ENCODE assay signal across 8 cellular contexts in the genomic region with DNA sequence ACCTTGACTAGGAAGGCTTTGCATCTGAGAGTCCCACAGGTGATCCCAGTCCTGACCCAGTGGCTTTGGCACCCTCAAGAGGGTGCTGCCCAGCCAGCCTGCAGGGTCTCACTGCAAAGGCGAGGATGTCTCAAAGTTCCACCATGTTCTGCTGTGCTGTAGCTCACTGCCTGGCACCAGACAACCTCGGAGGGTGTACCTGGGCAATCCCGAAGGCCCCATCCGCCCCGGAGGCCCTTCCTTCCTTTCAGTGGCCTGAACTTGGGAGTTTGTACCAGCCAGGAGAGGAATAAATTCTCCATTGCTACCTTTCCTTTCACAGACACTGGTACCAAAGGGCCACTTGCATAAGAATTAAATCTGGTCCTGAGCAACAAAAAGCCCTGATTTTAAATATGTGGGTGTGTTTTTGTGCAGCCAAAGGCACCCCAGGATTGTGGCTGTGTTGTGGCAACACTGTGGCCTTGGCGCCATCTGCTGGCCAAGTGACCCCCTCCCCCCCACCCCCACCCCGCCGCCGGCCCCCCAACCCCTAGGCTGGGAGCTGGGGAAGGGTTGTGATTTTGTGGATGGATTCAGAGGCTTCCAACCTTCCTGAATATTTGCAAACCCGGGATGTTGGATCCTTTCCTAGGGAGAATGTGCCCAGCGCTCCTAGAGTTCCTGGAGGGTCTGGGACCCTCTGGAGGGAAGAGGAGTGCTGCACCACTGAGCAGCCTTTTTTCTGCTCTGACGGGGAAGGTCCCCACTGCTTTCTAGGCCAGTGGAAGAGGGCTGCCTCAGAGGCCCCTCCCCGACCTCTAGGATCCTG. TPM values are rescaled to one million over a fixed set of nuclear protein-coding genes. Genes with fewer than 3 reads are reported as not detected.
DNase-seq lines count a peak whose midpoint lies in the region; ATAC-seq and TF ChIP-seq lines count a peak whose summit lies in the region.

No MANE protein-coding gene starts in this region.

- intact Hi-C loops in Right ventricle myocardium inferior (cut with DNase I), result loop anchor here (10.0 kb wide), 1 partner anchor 86 kb away; a partner anchor contains a TSS
- intact Hi-C loops in left cardiac atrium (cut with DNase I), result no loop called here
- intact Hi-C loops in aorta (cut with DNase I), result no loop called here

- H3K27ac Mint-ChIP-seq in activated CD4-positive, alpha-beta memory T cell treated with anti-CD3 and anti-CD28 coated beads, Interleukin-2, amount 10 ng/mL, durations not matched to agents 7 days and 5 days, result no peak overlapping the region
- H3K27ac Mint-ChIP-seq in stimulated activated naive CD8-positive, alpha-beta T cell treated with anti-CD3 and anti-CD28 coated beads, Interleukin-15, amount 100 ng/mL, for 72 hours, result no peak overlapping the region

- POLR2A ChIA-PET in activated CD4-positive, alpha-beta memory T cell treated with anti-CD3 and anti-CD28 coated beads, Interleukin-2, amount 10 ng/mL, durations not matched to agents 7 days and 5 days (lab: Charles Lee), result interaction anchor here (0.8 to 1.7 kb wide), 2 partner anchors 9 to 10 kb away, joined by 3 to 5 read pairs; a partner anchor contains a TSS

- H3K9me3 ChIP-seq in cardiac muscle cell (ENCODE audit: low read depth) (no peaks in the 10 kb centered on the region), aorta (ENCODE audit: control insufficient read depth, low read length) (no peaks in the 10 kb centered on the region)

- H3K9me3 Mint-ChIP-seq in activated CD4-positive, alpha-beta memory T cell treated with anti-CD3 and anti-CD28 coated beads, Interleukin-2, amount 10 ng/mL, durations not matched to agents 7 days and 5 days, result no peaks in the 10 kb centered on the region
- H3K9me3 Mint-ChIP-seq in stimulated activated naive CD8-positive, alpha-beta T cell treated with anti-CD3 and anti-CD28 coated beads, Interleukin-15, amount 100 ng/mL, for 72 hours, result no peaks in the 10 kb centered on the region

- H3K27me3 Mint-ChIP-seq in activated CD4-positive, alpha-beta memory T cell treated with anti-CD3 and anti-CD28 coated beads, Interleukin-2, amount 10 ng/mL, durations not matched to agents 7 days and 5 days, result peaks cover 7% of the 10 kb centered on the region
- peaks cover 25% of the 10 kb centered on the region for H3K27me3 Mint-ChIP-seq in stimulated activated naive CD8-positive, alpha-beta T cell treated with anti-CD3 and anti-CD28 coated beads, Interleukin-15, amount 100 ng/mL, for 72 hours

- H3K4me3 ChIP-seq in cardiac muscle cell (no peak overlapping the region), aorta (ENCODE audit: low read length in 2 of 2) (no peak overlapping the region)

- H3K36me3 Mint-ChIP-seq in activated CD4-positive, alpha-beta memory T cell treated with anti-CD3 and anti-CD28 coated beads, Interleukin-2, amount 10 ng/mL, durations not matched to agents 7 days and 5 days (ENCODE audit: low read depth), result no peaks in the 10 kb centered on the region

- no peaks in the 10 kb centered on the region for H3K36me3 ChIP-seq in cardiac muscle cell
- no peaks in the 10 kb centered on the region for H3K36me3 ChIP-seq in aorta (ENCODE audit: control insufficient read depth in 1 of 2, insufficient read depth in 2 of 2, low read length in 1 of 2)

- no peaks in the 10 kb centered on the region for H3K4me1 Mint-ChIP-seq in activated CD4-positive, alpha-beta memory T cell treated with anti-CD3 and anti-CD28 coated beads, Interleukin-2, amount 10 ng/mL, durations not matched to agents 7 days and 5 days
- H3K4me1 Mint-ChIP-seq in stimulated activated naive CD8-positive, alpha-beta T cell treated with anti-CD3 and anti-CD28 coated beads, Interleukin-15, amount 100 ng/mL, for 72 hours, result no peaks in the 10 kb centered on the region

- H3K27me3 ChIP-seq in cardiac muscle cell, result no peaks in the 10 kb centered on the region
- no peaks in the 10 kb centered on the region for H3K27me3 ChIP-seq in aorta (ENCODE audit: control insufficient read depth in 1 of 2, insufficient read depth in 2 of 2, low read length in 1 of 2)

- DNase-seq in cardiac muscle cell (ENCODE audit: low read depth in 1 of 2, low spot score in 1 of 2), result peak; percentile 16 to 24
- no peak for DNase-seq in Right ventricle myocardium inferior (ENCODE audit: missing footprints)
- peak; percentile 43 for DNase-seq in activated CD4-positive, alpha-beta memory T cell treated with anti-CD3 and anti-CD28 coated beads, Interleukin-2, amount 10 ng/mL, durations not matched to agents 7 days and 5 days
- no peak for DNase-seq in left cardiac atrium
- DNase-seq in stimulated activated naive CD8-positive, alpha-beta T cell treated with anti-CD3 and anti-CD28 coated beads, Interleukin-15, amount 100 ng/mL, for 72 hours, result peak; percentile 16 to 34
- DNase-seq in aorta, result no peak

- no peak overlapping the region for H3K4me3 Mint-ChIP-seq in activated CD4-positive, alpha-beta memory T cell treated with anti-CD3 and anti-CD28 coated beads, Interleukin-2, amount 10 ng/mL, durations not matched to agents 7 days and 5 days
- no peak overlapping the region for H3K4me3 Mint-ChIP-seq in stimulated activated naive CD8-positive, alpha-beta T cell treated with anti-CD3 and anti-CD28 coated beads, Interleukin-15, amount 100 ng/mL, for 72 hours

- H3K4me1 ChIP-seq in cardiac muscle cell (ENCODE audit: low read depth), result no peaks in the 10 kb centered on the region
- H3K4me1 ChIP-seq in aorta (ENCODE audit: control insufficient read depth in 1 of 2, insufficient read depth in 2 of 2, low read length in 2 of 2), result no peaks in the 10 kb centered on the region

- H3K27ac ChIP-seq in cardiac muscle cell (no peak overlapping the region), aorta (ENCODE audit: low read depth in 1 of 2, low read length in 2 of 2) (no peak overlapping the region)

- WGBS in aorta, 2 donors, result 34 to 37% methylated on average over 13 of the region's 13 CpGs

- CTCF ChIA-PET in activated CD4-positive, alpha-beta memory T cell treated with anti-CD3 and anti-CD28 coated beads, Interleukin-2, amount 10 ng/mL, durations not matched to agents 7 days and 5 days (lab: Charles Lee), result interaction anchor here (1.3 to 2.8 kb wide), 2 partner anchors 207 to 504 kb away, joined by 3 to 8 read pairs; no protein-coding TSS in a partner anchor

- peak; percentile 12 for TF ChIP-seq CTCF in cardiac muscle cell (IDR thresholded peaks at IDR 0.05; ENCODE audit: low read depth, low read length)

- ATAC-seq in Right ventricle myocardium inferior, result no peak
- ATAC-seq in left cardiac atrium, result peak; percentile 23 to 38
- ATAC-seq in stimulated activated naive CD8-positive, alpha-beta T cell treated with anti-CD3 and anti-CD28 coated beads, Interleukin-15, amount 100 ng/mL, for 72 hours, result no peak
- no peak for ATAC-seq in HG02642 (IDR thresholded peaks at IDR 0.05; ENCODE audit: poor library complexity, unreplicated experiment)
- ATAC-seq in HG03108 (IDR thresholded peaks at IDR 0.05; ENCODE audit: unreplicated experiment), result no peak
- ATAC-seq in aorta (ENCODE audit: low FRiP score), result no peak

RNA-seq across cellular contexts. Expression of a gene that starts 9.7 kb away (rescaled TPM):
- 10.7 and 18.7 TPM in 2 replicates for total RNA-seq in cardiac muscle cell
- polyA plus RNA-seq in cardiac muscle cell, result 17.1 and 17.4 TPM in 2 replicates
- 21.1 TPM for total RNA-seq in Right ventricle myocardium inferior
- total RNA-seq in activated CD4-positive, alpha-beta memory T cell treated with anti-CD3 and anti-CD28 coated beads, Interleukin-2, amount 10 ng/mL, durations not matched to agents 7 days and 5 days, result 10 to 100 TPM; 26.8 to 28.7 TPM
- total RNA-seq in left cardiac atrium, result 10 to 100 TPM; 24.1 to 24.8 TPM
- total RNA-seq in aorta, result 10 to 100 TPM; 38.9 to 44.0 TPM
- 10 to 100 TPM in 1 of 2 donors, 1 to 10 TPM in 1; 7.1 to 17.7 TPM for polyA plus RNA-seq in aorta

Comparison
In these comparisons a context has a peak if more than half of its experiments do, and no peak if none do; other contexts are left out.
1. DNase-seq: peak in cardiac muscle cell (2 of 2), activated CD4-positive, alpha-beta memory T cell treated with anti-CD3 and anti-CD28 coated beads, Interleukin-2, amount 10 ng/mL, durations not matched to agents 7 days and 5 days (single experiment) and stimulated activated naive CD8-positive, alpha-beta T cell treated with anti-CD3 and anti-CD28 coated beads, Interleukin-15, amount 100 ng/mL, for 72 hours (2 of 2); none in Right ventricle myocardium inferior (single experiment), left cardiac atrium (single experiment) and aorta (0 of 2).
2. ATAC-seq: peak in left cardiac atrium (2 of 2); none in Right ventricle myocardium inferior (single experiment), stimulated activated naive CD8-positive, alpha-beta T cell treated with anti-CD3 and anti-CD28 coated beads, Interleukin-15, amount 100 ng/mL, for 72 hours (single experiment), HG02642 (single experiment), HG03108 (single experiment) and aorta (single experiment).